ENCODE assay signal across 1 cellular context in the genomic region with DNA sequence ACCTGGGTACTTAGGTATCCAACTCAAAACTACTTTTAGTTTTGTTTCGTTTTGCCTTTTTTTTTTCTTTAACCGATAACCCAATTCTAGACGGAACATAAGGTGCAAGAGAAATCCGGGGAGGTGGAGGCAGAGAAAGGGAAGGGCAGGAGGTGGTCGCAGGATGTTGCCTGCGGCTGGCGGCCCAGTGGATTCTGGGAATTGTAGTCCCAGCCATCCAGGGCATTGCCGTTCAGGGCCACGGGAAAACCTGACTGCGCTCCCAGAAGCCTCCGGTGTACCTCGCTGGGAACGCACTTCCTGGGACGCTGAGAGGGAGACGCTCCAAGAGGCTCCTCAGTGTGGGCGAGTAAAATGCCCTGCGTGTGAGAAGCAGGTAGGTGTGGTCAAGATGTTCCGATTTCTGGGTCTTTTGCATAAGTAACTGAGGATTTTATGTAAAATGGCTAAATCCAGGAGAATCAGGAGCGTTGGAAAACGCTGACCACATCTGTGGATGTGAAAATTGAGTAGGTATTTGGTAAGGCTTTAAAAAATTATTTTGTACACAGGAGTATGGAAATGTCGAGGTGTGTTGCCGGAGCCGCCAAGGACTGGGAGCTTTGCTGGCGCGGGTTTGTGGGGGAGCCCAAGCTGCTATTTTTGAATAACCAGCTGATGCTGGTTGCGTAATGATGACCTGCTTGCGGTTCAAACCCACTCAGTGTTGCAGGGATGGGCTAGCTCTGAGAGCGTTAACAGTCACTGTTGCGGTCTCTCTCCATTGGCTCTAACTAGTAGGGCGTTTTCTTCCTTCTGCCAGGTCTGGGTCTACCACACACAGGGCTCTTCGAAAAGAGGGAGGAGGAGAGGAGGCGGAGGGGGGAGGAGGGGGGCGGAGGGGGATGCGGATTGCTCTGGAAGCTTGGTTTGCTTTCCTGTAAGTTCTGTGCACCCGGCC.
A peak's percentile ranks its signal among the peaks of the same experiment; 100 is the strongest.
TF ChIP-seq lines count a peak whose summit lies in the region.

A gene (plus strand): TSS at position 288 of the 940 bp plus-strand sequence. CDS start 9,216 bp downstream, outside the sequence.

TF ChIP-seq in K562, 482 proteins besides CTCF, POLR2A, EP300 and RAD21 (continued from another document and continues in another):
- TF ChIP-seq, protein P1, sequence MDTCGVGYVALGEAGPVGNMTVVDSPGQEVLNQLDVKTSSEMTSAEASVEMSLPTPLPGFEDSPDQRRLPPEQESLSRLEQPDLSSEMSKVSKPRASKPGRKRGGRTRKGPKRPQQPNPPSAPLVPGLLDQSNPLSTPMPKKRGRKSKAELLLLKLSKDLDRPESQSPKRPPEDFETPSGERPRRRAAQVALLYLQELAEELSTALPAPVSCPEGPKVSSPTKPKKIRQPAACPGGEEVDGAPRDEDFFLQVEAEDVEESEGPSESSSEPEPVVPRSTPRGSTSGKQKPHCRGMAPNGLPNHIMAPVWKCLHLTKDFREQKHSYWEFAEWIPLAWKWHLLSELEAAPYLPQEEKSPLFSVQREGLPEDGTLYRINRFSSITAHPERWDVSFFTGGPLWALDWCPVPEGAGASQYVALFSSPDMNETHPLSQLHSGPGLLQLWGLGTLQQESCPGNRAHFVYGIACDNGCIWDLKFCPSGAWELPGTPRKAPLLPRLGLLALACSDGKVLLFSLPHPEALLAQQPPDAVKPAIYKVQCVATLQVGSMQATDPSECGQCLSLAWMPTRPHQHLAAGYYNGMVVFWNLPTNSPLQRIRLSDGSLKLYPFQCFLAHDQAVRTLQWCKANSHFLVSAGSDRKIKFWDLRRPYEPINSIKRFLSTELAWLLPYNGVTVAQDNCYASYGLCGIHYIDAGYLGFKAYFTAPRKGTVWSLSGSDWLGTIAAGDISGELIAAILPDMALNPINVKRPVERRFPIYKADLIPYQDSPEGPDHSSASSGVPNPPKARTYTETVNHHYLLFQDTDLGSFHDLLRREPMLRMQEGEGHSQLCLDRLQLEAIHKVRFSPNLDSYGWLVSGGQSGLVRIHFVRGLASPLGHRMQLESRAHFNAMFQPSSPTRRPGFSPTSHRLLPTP (IDR thresholded peaks at IDR 0.05; ENCODE audit: borderline replicate concordance, extremely low read depth, insufficient read length): no peak
- TF ChIP-seq ZNF140 (CRISPR knock-in tag; IDR thresholded peaks at IDR 0.05) (no peak), ZNF785 (CRISPR knock-in tag; IDR thresholded peaks at IDR 0.05) (no peak), BHLHE40 (IDR thresholded peaks at IDR 0.05; ENCODE audit: low read length) (no peak; the same call in 1 of the 2 replicates), NFE2 (IDR thresholded peaks at IDR 0.05; ENCODE audit: low read depth) (peak; percentile 45; the same call in 1 of the 2 replicates), SP1 (CRISPR knock-in tag; IDR thresholded peaks at IDR 0.05) (peak; percentile 54; the same call in 1 of the 2 replicates), NR4A1 (CRISPR knock-in tag; IDR thresholded peaks at IDR 0.05) (no peak), NR4A1 (tag; IDR thresholded peaks at IDR 0.05) (peak; percentile 47; the same call in 1 of the 2 replicates), CC2D1A (IDR thresholded peaks at IDR 0.05) (peak; percentile 61), ETS2 (tag; IDR thresholded peaks at IDR 0.05; ENCODE audit: borderline replicate concordance, poor library complexity, severe bottlenecking) (no peak), BRD4 (IDR thresholded peaks at IDR 0.05) (0 out of 2 replicates have a peak, but pooled peaks have one; percentile 50), GABPB2 (CRISPR knock-in tag; conservative IDR thresholded peaks at IDR 0.05) (no peak), ZNF75A (CRISPR knock-in tag; IDR thresholded peaks at IDR 0.05) (no peak), ZNF274 (IDR thresholded peaks at IDR 0.05; ENCODE audit: borderline replicate concordance, low read depth, low read length) (no peak), DIDO1 (tag; IDR thresholded peaks at IDR 0.05; ENCODE audit: low read depth) (peak; percentile 17; the same call in 1 of the 2 replicates), CBFB (CRISPR knock-in tag; IDR thresholded peaks at IDR 0.05) (0 out of 2 replicates have a peak, but pooled peaks have one; percentile 48), CBX2 (IDR thresholded peaks at IDR 0.05; ENCODE audit: insufficient read depth, low read length, poor library complexity, severe bottlenecking) (no peak), GATA2 (CRISPR knock-in tag; IDR thresholded peaks at IDR 0.05) (no peak), TOE1 (IDR thresholded peaks at IDR 0.05; ENCODE audit: borderline replicate concordance) (no peak), TOE1 (CRISPR knock-in tag; IDR thresholded peaks at IDR 0.05; ENCODE audit: borderline replicate concordance, low read depth) (no peak), ZKSCAN8 (CRISPR knock-in tag; IDR thresholded peaks at IDR 0.05) (no peak)
- TF ChIP-seq, protein P2, sequence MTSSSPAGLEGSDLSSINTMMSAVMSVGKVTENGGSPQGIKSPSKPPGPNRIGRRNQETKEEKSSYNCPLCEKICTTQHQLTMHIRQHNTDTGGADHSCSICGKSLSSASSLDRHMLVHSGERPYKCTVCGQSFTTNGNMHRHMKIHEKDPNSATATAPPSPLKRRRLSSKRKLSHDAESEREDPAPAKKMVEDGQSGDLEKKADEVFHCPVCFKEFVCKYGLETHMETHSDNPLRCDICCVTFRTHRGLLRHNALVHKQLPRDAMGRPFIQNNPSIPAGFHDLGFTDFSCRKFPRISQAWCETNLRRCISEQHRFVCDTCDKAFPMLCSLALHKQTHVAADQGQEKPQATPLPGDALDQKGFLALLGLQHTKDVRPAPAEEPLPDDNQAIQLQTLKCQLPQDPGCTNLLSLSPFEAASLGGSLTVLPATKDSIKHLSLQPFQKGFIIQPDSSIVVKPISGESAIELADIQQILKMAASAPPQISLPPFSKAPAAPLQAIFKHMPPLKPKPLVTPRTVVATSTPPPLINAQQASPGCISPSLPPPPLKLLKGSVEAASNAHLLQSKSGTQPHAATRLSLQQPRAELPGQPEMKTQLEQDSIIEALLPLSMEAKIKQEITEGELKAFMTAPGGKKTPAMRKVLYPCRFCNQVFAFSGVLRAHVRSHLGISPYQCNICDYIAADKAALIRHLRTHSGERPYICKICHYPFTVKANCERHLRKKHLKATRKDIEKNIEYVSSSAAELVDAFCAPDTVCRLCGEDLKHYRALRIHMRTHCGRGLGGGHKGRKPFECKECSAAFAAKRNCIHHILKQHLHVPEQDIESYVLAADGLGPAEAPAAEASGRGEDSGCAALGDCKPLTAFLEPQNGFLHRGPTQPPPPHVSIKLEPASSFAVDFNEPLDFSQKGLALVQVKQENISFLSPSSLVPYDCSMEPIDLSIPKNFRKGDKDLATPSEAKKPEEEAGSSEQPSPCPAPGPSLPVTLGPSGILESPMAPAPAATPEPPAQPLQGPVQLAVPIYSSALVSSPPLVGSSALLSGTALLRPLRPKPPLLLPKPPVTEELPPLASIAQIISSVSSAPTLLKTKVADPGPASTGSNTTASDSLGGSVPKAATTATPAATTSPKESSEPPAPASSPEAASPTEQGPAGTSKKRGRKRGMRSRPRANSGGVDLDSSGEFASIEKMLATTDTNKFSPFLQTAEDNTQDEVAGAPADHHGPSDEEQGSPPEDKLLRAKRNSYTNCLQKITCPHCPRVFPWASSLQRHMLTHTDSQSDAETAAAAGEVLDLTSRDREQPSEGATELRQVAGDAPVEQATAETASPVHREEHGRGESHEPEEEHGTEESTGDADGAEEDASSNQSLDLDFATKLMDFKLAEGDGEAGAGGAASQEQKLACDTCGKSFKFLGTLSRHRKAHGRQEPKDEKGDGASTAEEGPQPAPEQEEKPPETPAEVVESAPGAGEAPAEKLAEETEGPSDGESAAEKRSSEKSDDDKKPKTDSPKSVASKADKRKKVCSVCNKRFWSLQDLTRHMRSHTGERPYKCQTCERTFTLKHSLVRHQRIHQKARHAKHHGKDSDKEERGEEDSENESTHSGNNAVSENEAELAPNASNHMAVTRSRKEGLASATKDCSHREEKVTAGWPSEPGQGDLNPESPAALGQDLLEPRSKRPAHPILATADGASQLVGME (CRISPR knock-in tag; IDR thresholded peaks at IDR 0.05): no peak; the same call in 1 of the 2 replicates
- TF ChIP-seq, protein P3, sequence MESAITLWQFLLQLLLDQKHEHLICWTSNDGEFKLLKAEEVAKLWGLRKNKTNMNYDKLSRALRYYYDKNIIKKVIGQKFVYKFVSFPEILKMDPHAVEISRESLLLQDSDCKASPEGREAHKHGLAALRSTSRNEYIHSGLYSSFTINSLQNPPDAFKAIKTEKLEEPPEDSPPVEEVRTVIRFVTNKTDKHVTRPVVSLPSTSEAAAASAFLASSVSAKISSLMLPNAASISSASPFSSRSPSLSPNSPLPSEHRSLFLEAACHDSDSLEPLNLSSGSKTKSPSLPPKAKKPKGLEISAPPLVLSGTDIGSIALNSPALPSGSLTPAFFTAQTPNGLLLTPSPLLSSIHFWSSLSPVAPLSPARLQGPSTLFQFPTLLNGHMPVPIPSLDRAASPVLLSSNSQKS (CRISPR knock-in tag; IDR thresholded peaks at IDR 0.05): no peak
- TF ChIP-seq, protein P4, sequence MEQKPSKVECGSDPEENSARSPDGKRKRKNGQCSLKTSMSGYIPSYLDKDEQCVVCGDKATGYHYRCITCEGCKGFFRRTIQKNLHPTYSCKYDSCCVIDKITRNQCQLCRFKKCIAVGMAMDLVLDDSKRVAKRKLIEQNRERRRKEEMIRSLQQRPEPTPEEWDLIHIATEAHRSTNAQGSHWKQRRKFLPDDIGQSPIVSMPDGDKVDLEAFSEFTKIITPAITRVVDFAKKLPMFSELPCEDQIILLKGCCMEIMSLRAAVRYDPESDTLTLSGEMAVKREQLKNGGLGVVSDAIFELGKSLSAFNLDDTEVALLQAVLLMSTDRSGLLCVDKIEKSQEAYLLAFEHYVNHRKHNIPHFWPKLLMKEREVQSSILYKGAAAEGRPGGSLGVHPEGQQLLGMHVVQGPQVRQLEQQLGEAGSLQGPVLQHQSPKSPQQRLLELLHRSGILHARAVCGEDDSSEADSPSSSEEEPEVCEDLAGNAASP (IDR thresholded peaks at IDR 0.05): no peak
- TF ChIP-seq, protein P5, sequence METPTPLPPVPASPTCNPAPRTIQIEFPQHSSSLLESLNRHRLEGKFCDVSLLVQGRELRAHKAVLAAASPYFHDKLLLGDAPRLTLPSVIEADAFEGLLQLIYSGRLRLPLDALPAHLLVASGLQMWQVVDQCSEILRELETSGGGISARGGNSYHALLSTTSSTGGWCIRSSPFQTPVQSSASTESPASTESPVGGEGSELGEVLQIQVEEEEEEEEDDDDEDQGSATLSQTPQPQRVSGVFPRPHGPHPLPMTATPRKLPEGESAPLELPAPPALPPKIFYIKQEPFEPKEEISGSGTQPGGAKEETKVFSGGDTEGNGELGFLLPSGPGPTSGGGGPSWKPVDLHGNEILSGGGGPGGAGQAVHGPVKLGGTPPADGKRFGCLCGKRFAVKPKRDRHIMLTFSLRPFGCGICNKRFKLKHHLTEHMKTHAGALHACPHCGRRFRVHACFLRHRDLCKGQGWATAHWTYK (CRISPR knock-in tag; IDR thresholded peaks at IDR 0.05): 0 out of 2 replicates have a peak, but pooled peaks have one; percentile 48
- TF ChIP-seq, protein P6, sequence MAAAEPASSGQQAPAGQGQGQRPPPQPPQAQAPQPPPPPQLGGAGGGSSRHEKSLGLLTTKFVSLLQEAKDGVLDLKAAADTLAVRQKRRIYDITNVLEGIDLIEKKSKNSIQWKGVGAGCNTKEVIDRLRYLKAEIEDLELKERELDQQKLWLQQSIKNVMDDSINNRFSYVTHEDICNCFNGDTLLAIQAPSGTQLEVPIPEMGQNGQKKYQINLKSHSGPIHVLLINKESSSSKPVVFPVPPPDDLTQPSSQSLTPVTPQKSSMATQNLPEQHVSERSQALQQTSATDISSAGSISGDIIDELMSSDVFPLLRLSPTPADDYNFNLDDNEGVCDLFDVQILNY (CRISPR knock-in tag; IDR thresholded peaks at IDR 0.05): no peak
- TF ChIP-seq, protein P7, sequence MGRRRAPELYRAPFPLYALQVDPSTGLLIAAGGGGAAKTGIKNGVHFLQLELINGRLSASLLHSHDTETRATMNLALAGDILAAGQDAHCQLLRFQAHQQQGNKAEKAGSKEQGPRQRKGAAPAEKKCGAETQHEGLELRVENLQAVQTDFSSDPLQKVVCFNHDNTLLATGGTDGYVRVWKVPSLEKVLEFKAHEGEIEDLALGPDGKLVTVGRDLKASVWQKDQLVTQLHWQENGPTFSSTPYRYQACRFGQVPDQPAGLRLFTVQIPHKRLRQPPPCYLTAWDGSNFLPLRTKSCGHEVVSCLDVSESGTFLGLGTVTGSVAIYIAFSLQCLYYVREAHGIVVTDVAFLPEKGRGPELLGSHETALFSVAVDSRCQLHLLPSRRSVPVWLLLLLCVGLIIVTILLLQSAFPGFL (CRISPR knock-in tag; IDR thresholded peaks at IDR 0.05): no peak
- TF ChIP-seq, protein P8, sequence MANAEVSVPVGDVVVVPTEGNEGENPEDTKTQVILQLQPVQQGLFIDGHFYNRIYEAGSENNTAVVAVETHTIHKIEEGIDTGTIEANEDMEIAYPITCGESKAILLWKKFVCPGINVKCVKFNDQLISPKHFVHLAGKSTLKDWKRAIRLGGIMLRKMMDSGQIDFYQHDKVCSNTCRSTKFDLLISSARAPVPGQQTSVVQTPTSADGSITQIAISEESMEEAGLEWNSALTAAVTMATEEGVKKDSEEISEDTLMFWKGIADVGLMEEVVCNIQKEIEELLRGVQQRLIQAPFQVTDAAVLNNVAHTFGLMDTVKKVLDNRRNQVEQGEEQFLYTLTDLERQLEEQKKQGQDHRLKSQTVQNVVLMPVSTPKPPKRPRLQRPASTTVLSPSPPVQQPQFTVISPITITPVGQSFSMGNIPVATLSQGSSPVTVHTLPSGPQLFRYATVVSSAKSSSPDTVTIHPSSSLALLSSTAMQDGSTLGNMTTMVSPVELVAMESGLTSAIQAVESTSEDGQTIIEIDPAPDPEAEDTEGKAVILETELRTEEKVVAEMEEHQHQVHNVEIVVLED (CRISPR knock-in tag; IDR thresholded peaks at IDR 0.05): peak; percentile 51; the same call in 1 of the 2 replicates
- TF ChIP-seq, protein P9, sequence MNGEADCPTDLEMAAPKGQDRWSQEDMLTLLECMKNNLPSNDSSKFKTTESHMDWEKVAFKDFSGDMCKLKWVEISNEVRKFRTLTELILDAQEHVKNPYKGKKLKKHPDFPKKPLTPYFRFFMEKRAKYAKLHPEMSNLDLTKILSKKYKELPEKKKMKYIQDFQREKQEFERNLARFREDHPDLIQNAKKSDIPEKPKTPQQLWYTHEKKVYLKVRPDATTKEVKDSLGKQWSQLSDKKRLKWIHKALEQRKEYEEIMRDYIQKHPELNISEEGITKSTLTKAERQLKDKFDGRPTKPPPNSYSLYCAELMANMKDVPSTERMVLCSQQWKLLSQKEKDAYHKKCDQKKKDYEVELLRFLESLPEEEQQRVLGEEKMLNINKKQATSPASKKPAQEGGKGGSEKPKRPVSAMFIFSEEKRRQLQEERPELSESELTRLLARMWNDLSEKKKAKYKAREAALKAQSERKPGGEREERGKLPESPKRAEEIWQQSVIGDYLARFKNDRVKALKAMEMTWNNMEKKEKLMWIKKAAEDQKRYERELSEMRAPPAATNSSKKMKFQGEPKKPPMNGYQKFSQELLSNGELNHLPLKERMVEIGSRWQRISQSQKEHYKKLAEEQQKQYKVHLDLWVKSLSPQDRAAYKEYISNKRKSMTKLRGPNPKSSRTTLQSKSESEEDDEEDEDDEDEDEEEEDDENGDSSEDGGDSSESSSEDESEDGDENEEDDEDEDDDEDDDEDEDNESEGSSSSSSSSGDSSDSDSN (IDR thresholded peaks at IDR 0.05; ENCODE audit: borderline replicate concordance in 1 of 2, low read depth in 2 of 2, low read length in 2 of 2): 0 out of 4 replicates have a peak, but pooled peaks of 1 of the 2 experiments have one; percentile 0
- TF ChIP-seq, protein P10, sequence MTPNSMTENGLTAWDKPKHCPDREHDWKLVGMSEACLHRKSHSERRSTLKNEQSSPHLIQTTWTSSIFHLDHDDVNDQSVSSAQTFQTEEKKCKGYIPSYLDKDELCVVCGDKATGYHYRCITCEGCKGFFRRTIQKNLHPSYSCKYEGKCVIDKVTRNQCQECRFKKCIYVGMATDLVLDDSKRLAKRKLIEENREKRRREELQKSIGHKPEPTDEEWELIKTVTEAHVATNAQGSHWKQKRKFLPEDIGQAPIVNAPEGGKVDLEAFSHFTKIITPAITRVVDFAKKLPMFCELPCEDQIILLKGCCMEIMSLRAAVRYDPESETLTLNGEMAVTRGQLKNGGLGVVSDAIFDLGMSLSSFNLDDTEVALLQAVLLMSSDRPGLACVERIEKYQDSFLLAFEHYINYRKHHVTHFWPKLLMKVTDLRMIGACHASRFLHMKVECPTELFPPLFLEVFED (CRISPR knock-in tag; conservative IDR thresholded peaks at IDR 0.05): no peak
